22 cellular contexts compared by ENCODE assay signal in the genomic region with DNA sequence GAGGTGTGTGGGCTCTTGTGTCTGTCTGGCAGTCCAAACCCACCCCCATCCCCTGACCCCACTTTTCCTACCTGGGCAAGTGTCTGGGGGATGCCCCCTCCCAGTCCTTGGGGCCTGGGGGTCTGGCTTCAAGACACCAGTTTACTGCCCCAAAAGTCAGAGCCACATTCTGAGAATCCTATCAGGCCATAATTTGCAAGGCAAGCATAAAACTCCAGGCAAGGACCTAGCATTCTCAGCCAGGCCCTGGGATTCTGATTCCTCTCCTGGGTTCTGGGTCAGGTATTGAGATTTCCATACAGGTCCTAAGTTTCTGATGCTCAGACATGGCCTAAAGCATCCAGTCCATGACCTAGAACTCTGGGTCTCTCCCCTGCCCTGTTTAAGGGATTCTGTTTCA.
"Had no signal": no experiment of that assay in that cellular context is flagged by ENCODE, and none has a peak within 500 bp of the region (broad histone marks: within the 10 kb centered on the region; RNA-seq: fewer than 3 reads in every experiment).

No MANE protein-coding gene starts in this region.

- H3K9me3 ChIP-seq: heart left ventricle, lower lobe of right lung, tibial artery had no signal

- H3K27me3 ChIP-seq: brain microvascular endothelial cell, heart left ventricle, tibial artery had no signal

- H3K27ac Mint-ChIP-seq: activated B cell treated with CpG ODN at 0.5 μM for 24 hours; activated CD8-positive, alpha-beta T cell treated with anti-CD3 and anti-CD28 coated beads, Interleukin-2, amount 10 ng/mL, durations not matched to agents 7 days and 5 days; activated naive CD8-positive, alpha-beta T cell treated with anti-CD3 and anti-CD28 coated beads, Interleukin-2, amount 10 ng/mL, durations not matched to agents 7 days and 5 days; activated T-cell treated with anti-CD3 and anti-CD28 coated beads, Interleukin-2, amount 50 U/mL, for 24 hours; activated T-helper 2 cell treated with anti-CD3 and anti-CD28 coated beads, Interferon-gamma antibody, Interleukin-2, Interleukin-4, amounts not matched to agents 10 μg/mL and 5 μg/mL and 100 μg/mL, durations not matched to agents 14 hours and 24 hours and 36 hours; mesothelial cell of epicardium; nephron progenitor cell; T-cell had no signal

- DNase-seq: activated B cell treated with CpG ODN at 0.5 μM for 24 hours; activated CD4-positive, alpha-beta T cell treated with anti-CD3 and anti-CD28 coated beads for 4 hours; activated CD8-positive, alpha-beta T cell treated with anti-CD3 and anti-CD28 coated beads, Interleukin-2, amount 10 ng/mL, durations not matched to agents 7 days and 5 days; activated naive CD4-positive, alpha-beta T cell treated with Interleukin-2 at 50 U/mL for 16 hours; activated naive CD8-positive, alpha-beta T cell treated with anti-CD3 and anti-CD28 coated beads, Interleukin-2, amount 10 ng/mL, durations not matched to agents 7 days and 5 days; activated T-cell treated with anti-CD3 and anti-CD28 coated beads, Interleukin-2, amount 50 U/mL, for 24 hours; brain microvascular endothelial cell; erythroblast; heart left ventricle; left cardiac atrium; lower lobe of right lung; nephron progenitor cell; T-cell; tibial artery had no signal

- H3K27me3 Mint-ChIP-seq: activated B cell treated with CpG ODN at 0.5 μM for 24 hours; activated naive CD8-positive, alpha-beta T cell treated with anti-CD3 and anti-CD28 coated beads, Interleukin-2, amount 10 ng/mL, durations not matched to agents 7 days and 5 days; activated T-cell treated with anti-CD3 and anti-CD28 coated beads, Interleukin-2, amount 50 U/mL, for 24 hours; central memory CD8-positive, alpha-beta T cell; T-cell had no signal

- FAIRE-seq: endometrium, frontal cortex, urothelium cell line had no signal

- H3K27ac ChIP-seq: brain microvascular endothelial cell, lower lobe of right lung, tibial artery had no signal

- H3K36me3 Mint-ChIP-seq: activated naive CD8-positive, alpha-beta T cell treated with anti-CD3 and anti-CD28 coated beads, Interleukin-2, amount 10 ng/mL, durations not matched to agents 7 days and 5 days had no signal

- H3K9me3 Mint-ChIP-seq: activated B cell treated with CpG ODN at 0.5 μM for 24 hours; activated naive CD8-positive, alpha-beta T cell treated with anti-CD3 and anti-CD28 coated beads, Interleukin-2, amount 10 ng/mL, durations not matched to agents 7 days and 5 days; activated T-cell treated with anti-CD3 and anti-CD28 coated beads, Interleukin-2, amount 50 U/mL, for 24 hours; activated T-helper 2 cell treated with anti-CD3 and anti-CD28 coated beads, Interferon-gamma antibody, Interleukin-2, Interleukin-4, amounts not matched to agents 10 μg/mL and 5 μg/mL and 100 μg/mL, durations not matched to agents 14 hours and 24 hours and 36 hours; central memory CD8-positive, alpha-beta T cell; mesothelial cell of epicardium; nephron progenitor cell; T-cell had no signal

- ATAC-seq: activated CD8-positive, alpha-beta T cell treated with anti-CD3 and anti-CD28 coated beads, Interleukin-2, amount 10 ng/mL, durations not matched to agents 7 days and 5 days; heart left ventricle; left cardiac atrium; lower lobe of right lung; SK-N-SH treated with all-trans-retinoic acid at 6 μM for 48 hours; T-cell had no signal

- H3K4me3 Mint-ChIP-seq: activated B cell treated with CpG ODN at 0.5 μM for 24 hours; activated CD8-positive, alpha-beta T cell treated with anti-CD3 and anti-CD28 coated beads, Interleukin-2, amount 10 ng/mL, durations not matched to agents 7 days and 5 days; activated naive CD8-positive, alpha-beta T cell treated with anti-CD3 and anti-CD28 coated beads, Interleukin-2, amount 10 ng/mL, durations not matched to agents 7 days and 5 days; activated T-cell treated with anti-CD3 and anti-CD28 coated beads, Interleukin-2, amount 50 U/mL, for 24 hours; central memory CD8-positive, alpha-beta T cell; mesothelial cell of epicardium; nephron progenitor cell; T-cell had no signal

- H3K4me3 ChIP-seq: coronary artery, heart left ventricle, lower lobe of right lung, tibial artery had no signal
